8 cellular contexts compared by ENCODE assay signal in genomic region chr3:160564949-160565441, GRCh38. TPM values are rescaled to one million over a fixed set of nuclear protein-coding genes. Genes with fewer than 3 reads are reported as not detected.
DNase-seq lines count a peak whose midpoint lies in the region; TF ChIP-seq lines count a peak whose summit lies in the region.

No MANE protein-coding gene starts in this region.

- no peak for TF ChIP-seq RAD21 in liver (IDR thresholded peaks at IDR 0.05)

- H2AFZ ChIP-seq in GM23248 (peak overlapping the region; percentile 57), KMS-11 (ENCODE audit: low read depth) (peak overlapping the region; percentile 54)

- H4K20me1 ChIP-seq in GM23248 (ENCODE audit: insufficient read depth): peaks cover 31% of the 10 kb centered on the region; the same call in 1 of the 2 replicates
- peaks cover 18% of the 10 kb centered on the region for H4K20me1 ChIP-seq in KMS-11 (ENCODE audit: insufficient read depth)

- H3K27ac ChIP-seq in GM23248 (peak overlapping the region; percentile 97), KMS-11 (peak overlapping the region; percentile 89), colonic mucosa (peak overlapping the region; percentile 96), liver (ENCODE audit: low read depth in 1 of 2, low read length in 2 of 2) (peak overlapping the region; percentile 94 to 95)

- H3K36me3 ChIP-seq in GM23248 (ENCODE audit: low read depth) (no peaks in the 10 kb centered on the region), KMS-11 (ENCODE audit: insufficient read depth) (no peaks in the 10 kb centered on the region), colonic mucosa (no peaks in the 10 kb centered on the region), liver (ENCODE audit: control insufficient read depth in 4 of 4, insufficient read depth in 3 of 4, low read depth in 1 of 4, low read length in 3 of 4) (no peaks in the 10 kb centered on the region)

- 1% methylated on average over 14 to 62 of the region's 62 CpGs for WGBS in GM23248 (ENCODE audit: low coverage in 1 of 2, low lambda C conversion rate in 2 of 2, missing lambda C conversion rate in 2 of 2), 2 experiments
- under 1% methylated on average over 62 of the region's 62 CpGs for WGBS in liver

- peaks cover 18% of the 10 kb centered on the region for H3F3A ChIP-seq in GM23248 (ENCODE audit: insufficient read depth)

- no peaks in the 10 kb centered on the region for H3K9me2 ChIP-seq in GM23248 (ENCODE audit: insufficient read depth)

- H3K27me3 ChIP-seq in GM23248 (replicated peaks; ENCODE audit: insufficient read depth) (no peaks in the 10 kb centered on the region), KMS-11 (ENCODE audit: insufficient read depth, low read depth) (no peaks in the 10 kb centered on the region), colonic mucosa (no peaks in the 10 kb centered on the region), liver (ENCODE audit: control insufficient read depth in 4 of 4, insufficient read depth in 4 of 4, low read length in 3 of 4) (no peaks in the 10 kb centered on the region)

- intact Hi-C loops in colonic mucosa (cut with DNase I): loop anchor here (10.0 kb wide), 1 partner anchor 660 kb away; the partner anchor contains the start of gene NMD3

- peak; percentile 79 for DNase-seq in GM13977 (ENCODE audit: low spot score)
- DNase-seq in GM23248: peak; percentile 86
- peak; percentile 77 for DNase-seq in UCSD-AML1 (lab: John Stamatoyannopoulos, UW; ENCODE audit: unreplicated experiment)
- DNase-seq in colonic mucosa: peak; percentile 73
- peak; percentile 26 for DNase-seq in stimulated activated CD8-positive, alpha-beta memory T cell treated with anti-CD3 and anti-CD28 coated beads, Interleukin-12 subunit alpha, Interleukin-12 subunit beta, amount 100 ng/mL, for 24 hours (ENCODE audit: extremely low read depth)
- no peak for DNase-seq in KG1 (lab: John Stamatoyannopoulos, UW)

- H3K4me2 ChIP-seq in GM23248 (ENCODE audit: unreplicated experiment) (peak overlapping the region; percentile 69), KMS-11 (peak overlapping the region; percentile 38; the same call in 1 of the 2 replicates)

- H3K4me1 ChIP-seq in GM23248 (ENCODE audit: insufficient read depth) (peaks cover 51% of the 10 kb centered on the region), KMS-11 (ENCODE audit: low read depth, poor library complexity, severe bottlenecking) (peaks cover 48% of the 10 kb centered on the region), colonic mucosa (peaks cover 10% of the 10 kb centered on the region), liver (ENCODE audit: control insufficient read depth in 4 of 4, insufficient read depth in 4 of 4, low read length in 3 of 4) (peaks cover 2 to 47% (median 29%) of the 10 kb centered on the region in 4 donors)

- in situ Hi-C loops in GM13977 (cut with MboI; ENCODE audit: low pct_unique_long_range_greater_than_20kb, low sequenced_read_pairs, unreplicated experiment): no loop called here
- in situ Hi-C loops in GM23248 (cut with MboI): no loop called here

- H3K9ac ChIP-seq in GM23248: peak overlapping the region; percentile 94
- H3K9ac ChIP-seq in KMS-11: peak overlapping the region; percentile 91
- peak overlapping the region; percentile 52 to 65 for H3K9ac ChIP-seq in colonic mucosa (ENCODE audit: low read depth in 2 of 2, low read length in 2 of 2)
- peak overlapping the region; percentile 46 to 86 for H3K9ac ChIP-seq in liver (ENCODE audit: low read depth in 1 of 2, low read length in 2 of 2)

- H3K4me3 ChIP-seq in GM23248: peak overlapping the region; percentile 83
- no peak overlapping the region for H3K4me3 ChIP-seq in KMS-11 (IDR thresholded peaks at IDR 0.05; ENCODE audit: insufficient read depth, low read depth, low read length)
- H3K4me3 ChIP-seq in colonic mucosa: peak overlapping the region; percentile 70
- peak overlapping the region; percentile 55 to 99 (median 91) for H3K4me3 ChIP-seq in liver (ENCODE audit: low read depth in 1 of 3, low read length in 3 of 3)

- H3K9me3 ChIP-seq in GM23248 (ENCODE audit: low read depth): no peaks in the 10 kb centered on the region
- no peaks in the 10 kb centered on the region for H3K9me3 ChIP-seq in colonic mucosa
- no peaks in the 10 kb centered on the region for H3K9me3 ChIP-seq in liver (ENCODE audit: control insufficient read depth in 4 of 4, low read length in 3 of 4)

- peaks cover 69% of the 10 kb centered on the region for H3K79me2 ChIP-seq in GM23248 (ENCODE audit: insufficient read depth)
- H3K79me2 ChIP-seq in KMS-11 (ENCODE audit: insufficient read depth, low read depth): peaks cover 59% of the 10 kb centered on the region

- TF ChIP-seq CTCF in GM13977 (IDR thresholded peaks at IDR 0.05; ENCODE audit: extremely low read depth, insufficient read depth, missing control alignments): no peak
- no peak for TF ChIP-seq CTCF in KMS-11 (conservative IDR thresholded peaks at IDR 0.05; ENCODE audit: low read depth, low read length)
- TF ChIP-seq CTCF in colonic mucosa (IDR thresholded peaks at IDR 0.05): no peak
- TF ChIP-seq CTCF in liver (IDR thresholded peaks at IDR 0.05; ENCODE audit: low read depth, low read length, missing input control): no peak

TF ChIP-seq in liver, 16 proteins besides CTCF, POLR2A, EP300 and RAD21:
- TF ChIP-seq ZBTB33 (IDR thresholded peaks at IDR 0.05) (no peak), FOXA1 (IDR thresholded peaks at IDR 0.05) (no peak), GABPA (IDR thresholded peaks at IDR 0.05 in 1 of 2, conservative IDR thresholded peaks at IDR 0.05 in 1 of 2) (no peak), YY1 (IDR thresholded peaks at IDR 0.05) (peak; percentile 46)

RNA-seq across cellular contexts. Expression of gene KPNA4, which starts 0.4 kb away (rescaled TPM):
- total RNA-seq in GM23248 (2014; rRNA removed; shearing (Covaris generic)): 28.6 and 33.1 TPM in 2 replicates
- 17.4 and 20.3 TPM in 2 replicates for polyA plus RNA-seq in GM23248 (2016; fragmentation: Nextera tagmentation; extraction: Ambion mirVana)
- 10 to 100 TPM; 41.6 to 60.6 TPM for total RNA-seq in colonic mucosa
- total RNA-seq in liver: 10 to 100 TPM; 13.8 to 14.1 TPM
- polyA plus RNA-seq in liver: 1 to 10 TPM; 6.1 to 6.7 TPM
